In genomic region chr11:32864555-32864954, GRCh38 we compare ENCODE assay signal across 27 cellular contexts.
"Had no signal": no experiment of that assay in that cellular context is flagged by ENCODE, and none has a peak within 500 bp of the region (broad histone marks: within the 10 kb centered on the region; RNA-seq: fewer than 3 reads in every experiment).

No MANE protein-coding gene starts in this region.

- ATAC-seq: stimulated activated memory B cell treated with anti-CD40 and anti-IgM and Interleukin-4, amounts not matched to agents 10 μg/mL and 1 μg/mL and 100 μg/mL, for 72 hours; stimulated activated naive B cell treated with anti-CD40 and anti-IgM and Interleukin-4, amounts not matched to agents 10 μg/mL and 1 μg/mL and 100 μg/mL, for 72 hours; stimulated activated naive CD8-positive, alpha-beta T cell treated with anti-CD3 and anti-CD28 coated beads, Interleukin-15, amount 100 ng/mL, for 72 hours; stimulated activated naive CD8-positive, alpha-beta T cell treated with anti-CD3 and anti-CD28 coated beads, Interleukin-15, Interleukin-2, amounts not matched to agents 100 U/mL and 50 U/mL, for 24 hours; upper lobe of right lung had no signal

- H3K4me1 Mint-ChIP-seq: stimulated activated memory B cell treated with anti-CD40 and anti-IgM and Interleukin-4, amounts not matched to agents 10 μg/mL and 1 μg/mL and 100 μg/mL, for 72 hours; stimulated activated naive B cell treated with anti-CD40 and anti-IgM and Interleukin-4, amounts not matched to agents 10 μg/mL and 1 μg/mL and 100 μg/mL, for 72 hours; stimulated activated naive CD8-positive, alpha-beta T cell treated with anti-CD3 and anti-CD28 coated beads, Interleukin-15, amount 100 ng/mL, for 72 hours had no signal

- H3K36me3 Mint-ChIP-seq: stimulated activated memory B cell treated with anti-CD40 and anti-IgM and Interleukin-4, amounts not matched to agents 10 μg/mL and 1 μg/mL and 100 μg/mL, for 72 hours; type B pancreatic cell had no signal

- H3K4me3 ChIP-seq: stomach, suprapubic skin, testis, thoracic aorta, thyroid gland, tibial artery, tibial nerve, transverse colon, upper lobe of left lung, upper lobe of right lung, uterus, vagina had no signal

- H3K27ac ChIP-seq: stomach, suprapubic skin, testis, thoracic aorta, thyroid gland, tibial artery, tibial nerve, transverse colon, upper lobe of left lung, upper lobe of right lung, uterus, vagina had no signal

- H3K27ac Mint-ChIP-seq: stimulated activated memory B cell treated with anti-CD40 and anti-IgM and Interleukin-4, amounts not matched to agents 10 μg/mL and 1 μg/mL and 100 μg/mL, for 72 hours; stimulated activated naive B cell treated with anti-CD40 and anti-IgM and Interleukin-4, amounts not matched to agents 10 μg/mL and 1 μg/mL and 100 μg/mL, for 72 hours; stimulated activated naive CD8-positive, alpha-beta T cell treated with anti-CD3 and anti-CD28 coated beads, Interleukin-15, amount 100 ng/mL, for 72 hours; stimulated activated naive CD8-positive, alpha-beta T cell treated with anti-CD3 and anti-CD28 coated beads, Interleukin-15, Interleukin-2, amounts not matched to agents 100 ng/mL and 50 ng/mL, for 24 hours; type B pancreatic cell had no signal

- H3K4me1 ChIP-seq: stomach, suprapubic skin, testis, thyroid gland, tibial artery, tibial nerve, transverse colon, upper lobe of left lung, upper lobe of right lung, uterus, vagina had no signal

- H3K4me3 Mint-ChIP-seq: stimulated activated memory B cell treated with anti-CD40 and anti-IgM and Interleukin-4, amounts not matched to agents 10 μg/mL and 1 μg/mL and 100 μg/mL, for 72 hours; stimulated activated naive B cell treated with anti-CD40 and anti-IgM and Interleukin-4, amounts not matched to agents 10 μg/mL and 1 μg/mL and 100 μg/mL, for 72 hours; stimulated activated naive CD8-positive, alpha-beta T cell treated with anti-CD3 and anti-CD28 coated beads, Interleukin-15, amount 100 ng/mL, for 72 hours; stimulated activated naive CD8-positive, alpha-beta T cell treated with anti-CD3 and anti-CD28 coated beads, Interleukin-15, Interleukin-2, amounts not matched to agents 100 ng/mL and 50 ng/mL, for 24 hours; type B pancreatic cell had no signal

- H3K36me3 ChIP-seq: stomach, suprapubic skin, thoracic aorta, thyroid gland, tibial artery, tibial nerve, transverse colon, upper lobe of left lung, upper lobe of right lung, uterus, vagina had no signal

- H3K9me3 Mint-ChIP-seq: stimulated activated naive CD8-positive, alpha-beta T cell treated with anti-CD3 and anti-CD28 coated beads, Interleukin-15, Interleukin-2, amounts not matched to agents 100 ng/mL and 50 ng/mL, for 24 hours; type B pancreatic cell had no signal

- H3K27me3 ChIP-seq: stomach, suprapubic skin, testis, thyroid gland, tibial artery, tibial nerve, transverse colon, upper lobe of left lung, upper lobe of right lung, uterus, vagina had no signal

- DNase-seq: stimulated activated CD4-positive, alpha-beta T cell treated with anti-CD3 and anti-CD28 coated beads, Interleukin-2, amount 100 ng/mL, for 48 hours; stimulated activated CD4-positive, alpha-beta T cell treated with anti-CD3 and anti-CD28 coated beads, Interleukin-4, amount 100 ng/mL, for 1 hour; stimulated activated CD4-positive, alpha-beta T cell treated with anti-CD3 and anti-CD28 coated beads, Interleukin-4, amount 100 ng/mL, for 24 hours; stimulated activated CD4-positive, alpha-beta T cell treated with anti-CD3 and anti-CD28 coated beads, Interleukin-4, amount 100 ng/mL, for 4 hours; stimulated activated CD8-positive, alpha-beta memory T cell treated with anti-CD3 and anti-CD28 coated beads, Interleukin-4, amount 100 ng/mL, for 48 hours; stimulated activated naive B cell treated with anti-CD40 and anti-IgM and Interleukin-4, amounts not matched to agents 10 μg/mL and 1 μg/mL and 100 μg/mL, for 72 hours; stimulated activated naive CD4-positive, alpha-beta T cell; stimulated activated naive CD4-positive, alpha-beta T cell treated with Interleukin-2 at 50 U/mL for 16 hours; stimulated activated naive CD8-positive, alpha-beta T cell treated with anti-CD3 and anti-CD28 coated beads, Interleukin-15, amount 100 ng/mL, for 72 hours; stimulated activated naive CD8-positive, alpha-beta T cell treated with anti-CD3 and anti-CD28 coated beads, Interleukin-15, Interleukin-2, amounts not matched to agents 100 U/mL and 50 U/mL, for 24 hours; stomach; substantia nigra; testis; thyroid gland; tibial artery; transverse colon; trophoblast cell; upper lobe of left lung; upper lobe of right lung; uterus had no signal
